Comparison of ENCODE assay signal across 37 cellular contexts in the genomic region with DNA sequence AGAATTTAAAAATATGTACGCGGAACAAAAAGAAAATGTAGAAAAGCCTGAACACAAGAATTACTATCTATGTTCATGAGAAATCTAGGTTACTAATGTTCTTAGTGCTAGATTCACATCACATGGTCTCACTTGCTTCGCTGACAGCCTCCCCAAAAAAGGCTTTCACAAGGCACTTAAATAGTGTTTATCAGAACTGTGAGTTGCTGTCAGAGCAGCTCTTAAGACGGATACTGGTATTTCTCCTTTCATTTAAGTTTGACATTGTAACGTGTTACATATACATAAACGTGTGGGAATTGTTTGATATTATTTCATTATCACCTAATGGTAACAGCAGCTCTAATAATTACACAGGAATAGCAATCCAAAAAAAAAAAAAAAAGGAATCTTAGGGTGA.
"Had no signal": no experiment of that assay in that cellular context is flagged by ENCODE, and none has a peak within 500 bp of the region (broad histone marks: within the 10 kb centered on the region; RNA-seq: fewer than 3 reads in every experiment).

No MANE protein-coding gene starts in this region.

- H3K4me3 ChIP-seq: adrenal gland, ascending aorta, body of pancreas, breast epithelium, cardiac muscle cell had no signal

- H3K27ac Mint-ChIP-seq: activated naive CD4-positive, alpha-beta T cell treated with anti-CD3 and anti-CD28 coated beads for 36 hours; activated naive CD4-positive, alpha-beta T cell treated with anti-CD3 and anti-CD28 coated beads, Interleukin-2, amount 10 ng/mL, durations not matched to agents 7 days and 5 days; activated naive CD4-positive, alpha-beta T cell treated with anti-CD3 and anti-CD28 coated beads, Interleukin-2, amount 50 U/mL, for 24 hours; activated naive CD4-positive, alpha-beta T cell treated with anti-CD3 and anti-CD28 coated beads, Interleukin-2, amount 50 U/mL, for 72 hours; activated naive CD8-positive, alpha-beta T cell; activated naive CD8-positive, alpha-beta T cell treated with anti-CD3 and anti-CD28 coated beads for 36 hours; activated naive CD8-positive, alpha-beta T cell treated with anti-CD3 and anti-CD28 coated beads, Interleukin-2, amount 10 ng/mL, durations not matched to agents 7 days and 5 days; activated naive CD8-positive, alpha-beta T cell treated with anti-CD3 and anti-CD28 coated beads, Interleukin-2, amount 50 U/mL, for 24 hours; activated T-cell treated with anti-CD3 and anti-CD28 coated beads, Interleukin-2, amount 50 U/mL, for 24 hours; activated T-cell treated with anti-CD3 and anti-CD28 coated beads, Interleukin-2, amount 50 U/mL, for 72 hours; activated T-helper 1 cell treated with anti-CD3 and anti-CD28 coated beads, Interleukin-12 subunit alpha, Interleukin-12 subunit beta, Interleukin-2, Interleukin-4 antibody, amounts not matched to agents 30 ng/mL and 10 ng/mL and 1 ng/mL, durations not matched to agents 14 hours and 24 hours and 36 hours; activated T-helper 17 cell treated with anti-CD3 and anti-CD28 coated beads, Interleukin-2, amount 50 U/mL, for 72 hours; activated T-helper 2 cell treated with anti-CD3 and anti-CD28 coated beads, Interferon-gamma antibody, Interleukin-2, Interleukin-4, amounts not matched to agents 10 μg/mL and 5 μg/mL and 100 μg/mL, durations not matched to agents 14 hours and 24 hours and 36 hours; brain had no signal

- H3K27me3 Mint-ChIP-seq: activated naive CD4-positive, alpha-beta T cell treated with anti-CD3 and anti-CD28 coated beads, Interleukin-2, amount 10 ng/mL, durations not matched to agents 7 days and 5 days; activated naive CD4-positive, alpha-beta T cell treated with anti-CD3 and anti-CD28 coated beads, Interleukin-2, amount 50 U/mL, for 24 hours; activated naive CD8-positive, alpha-beta T cell; activated naive CD8-positive, alpha-beta T cell treated with anti-CD3 and anti-CD28 coated beads for 36 hours; activated naive CD8-positive, alpha-beta T cell treated with anti-CD3 and anti-CD28 coated beads, Interleukin-2, amount 10 ng/mL, durations not matched to agents 7 days and 5 days; activated naive CD8-positive, alpha-beta T cell treated with anti-CD3 and anti-CD28 coated beads, Interleukin-2, amount 50 U/mL, for 24 hours; activated T-cell treated with anti-CD3 and anti-CD28 coated beads, Interleukin-2, amount 50 U/mL, for 24 hours; activated T-helper 17 cell treated with anti-CD3 and anti-CD28 coated beads, Interleukin-2, amount 50 U/mL, for 72 hours; brain; central memory CD8-positive, alpha-beta T cell had no signal

- ATAC-seq: activated naive CD4-positive, alpha-beta T cell treated with anti-CD3 and anti-CD28 coated beads, Interleukin-2, amount 50 U/mL, for 72 hours; activated naive CD8-positive, alpha-beta T cell treated with anti-CD3 and anti-CD28 coated beads, Interleukin-2, amount 50 U/mL, for 24 hours; activated T-cell treated with anti-CD3 and anti-CD28 coated beads, Interleukin-2, amount 50 U/mL, for 4 hours; activated T-cell treated with anti-CD3 and anti-CD28 coated beads, Interleukin-2, amount 50 U/mL, for 72 hours; activated T-helper 17 cell treated with anti-CD3 and anti-CD28 coated beads, Interleukin-2, amount 50 U/mL, for 72 hours; body of pancreas had no signal

- DNase-seq: activated effector memory CD4-positive, alpha-beta T cell treated with anti-CD3 and anti-CD28 coated beads, Interleukin-2, amount 50 U/mL, for 16 hours; activated effector memory CD4-positive, alpha-beta T cell treated with Interleukin-2 at 50 U/mL for 16 hours; activated gamma-delta T cell; activated gamma-delta T cell treated with Interleukin-2 at 50 U/mL for 16 hours; activated naive CD4-positive, alpha-beta T cell; activated naive CD4-positive, alpha-beta T cell treated with anti-CD3 and anti-CD28 coated beads for 36 hours; activated naive CD4-positive, alpha-beta T cell treated with anti-CD3 and anti-CD28 coated beads, Interleukin-2, amount 10 ng/mL, durations not matched to agents 7 days and 5 days; activated naive CD4-positive, alpha-beta T cell treated with anti-CD3 and anti-CD28 coated beads, Interleukin-2, amount 50 U/mL, for 16 hours; activated naive CD4-positive, alpha-beta T cell treated with Interleukin-2 at 50 U/mL for 16 hours; activated naive CD8-positive, alpha-beta T cell treated with anti-CD3 and anti-CD28 coated beads for 36 hours; activated naive CD8-positive, alpha-beta T cell treated with anti-CD3 and anti-CD28 coated beads, Interleukin-2, amount 10 ng/mL, durations not matched to agents 7 days and 5 days; activated naive CD8-positive, alpha-beta T cell treated with anti-CD3 and anti-CD28 coated beads, Interleukin-2, amount 50 U/mL, for 24 hours; activated T-cell treated with anti-CD3 and anti-CD28 coated beads, Interleukin-2, amount 50 U/mL, for 1 hour; activated T-cell treated with anti-CD3 and anti-CD28 coated beads, Interleukin-2, amount 50 U/mL, for 24 hours; activated T-cell treated with anti-CD3 and anti-CD28 coated beads, Interleukin-2, amount 50 U/mL, for 4 hours; activated T-cell treated with anti-CD3 and anti-CD28 coated beads, Interleukin-2, amount 50 U/mL, for 48 hours; activated T-cell treated with anti-CD3 and anti-CD28 coated beads, Interleukin-2, amount 50 U/mL, for 72 hours; adrenal gland; amniotic stem cell; amygdala; anterior cingulate cortex; aorta; body of pancreas; brain microvascular endothelial cell; central memory CD4-positive, alpha-beta T cell; cerebellar nuclear complex had no signal

- H3K36me3 Mint-ChIP-seq: activated naive CD4-positive, alpha-beta T cell treated with anti-CD3 and anti-CD28 coated beads, Interleukin-2, amount 10 ng/mL, durations not matched to agents 7 days and 5 days; activated naive CD4-positive, alpha-beta T cell treated with anti-CD3 and anti-CD28 coated beads, Interleukin-2, amount 50 U/mL, for 24 hours; activated naive CD8-positive, alpha-beta T cell; activated naive CD8-positive, alpha-beta T cell treated with anti-CD3 and anti-CD28 coated beads for 36 hours; activated naive CD8-positive, alpha-beta T cell treated with anti-CD3 and anti-CD28 coated beads, Interleukin-2, amount 10 ng/mL, durations not matched to agents 7 days and 5 days; brain had no signal

- H3K36me3 ChIP-seq: adrenal gland, ascending aorta, brain microvascular endothelial cell, breast epithelium, cardiac muscle cell had no signal

- H3K9me3 ChIP-seq: adrenal gland, ascending aorta, body of pancreas, breast epithelium had no signal

- H3K4me1 Mint-ChIP-seq: activated naive CD4-positive, alpha-beta T cell treated with anti-CD3 and anti-CD28 coated beads, Interleukin-2, amount 10 ng/mL, durations not matched to agents 7 days and 5 days; activated naive CD4-positive, alpha-beta T cell treated with anti-CD3 and anti-CD28 coated beads, Interleukin-2, amount 50 U/mL, for 24 hours; activated naive CD8-positive, alpha-beta T cell treated with anti-CD3 and anti-CD28 coated beads for 36 hours; activated naive CD8-positive, alpha-beta T cell treated with anti-CD3 and anti-CD28 coated beads, Interleukin-2, amount 10 ng/mL, durations not matched to agents 7 days and 5 days; activated naive CD8-positive, alpha-beta T cell treated with anti-CD3 and anti-CD28 coated beads, Interleukin-2, amount 50 U/mL, for 24 hours; activated T-helper 17 cell treated with anti-CD3 and anti-CD28 coated beads, Interleukin-2, amount 50 U/mL, for 72 hours; brain; central memory CD8-positive, alpha-beta T cell had no signal

- H3K27ac ChIP-seq: adrenal gland, ascending aorta, body of pancreas, brain microvascular endothelial cell, breast epithelium, cardiac muscle cell had no signal

- H3K27me3 ChIP-seq: adrenal gland, ascending aorta, body of pancreas, brain microvascular endothelial cell, breast epithelium, cardiac muscle cell had no signal

- H3K4me3 Mint-ChIP-seq: activated naive CD4-positive, alpha-beta T cell treated with anti-CD3 and anti-CD28 coated beads for 36 hours; activated naive CD4-positive, alpha-beta T cell treated with anti-CD3 and anti-CD28 coated beads, Interleukin-2, amount 10 ng/mL, durations not matched to agents 7 days and 5 days; activated naive CD4-positive, alpha-beta T cell treated with anti-CD3 and anti-CD28 coated beads, Interleukin-2, amount 50 U/mL, for 24 hours; activated naive CD8-positive, alpha-beta T cell; activated naive CD8-positive, alpha-beta T cell treated with anti-CD3 and anti-CD28 coated beads for 36 hours; activated naive CD8-positive, alpha-beta T cell treated with anti-CD3 and anti-CD28 coated beads, Interleukin-2, amount 10 ng/mL, durations not matched to agents 7 days and 5 days; activated naive CD8-positive, alpha-beta T cell treated with anti-CD3 and anti-CD28 coated beads, Interleukin-2, amount 50 U/mL, for 24 hours; activated T-cell treated with anti-CD3 and anti-CD28 coated beads, Interleukin-2, amount 50 U/mL, for 24 hours; activated T-cell treated with anti-CD3 and anti-CD28 coated beads, Interleukin-2, amount 50 U/mL, for 4 hours; activated T-cell treated with anti-CD3 and anti-CD28 coated beads, Interleukin-2, amount 50 U/mL, for 72 hours; activated T-helper 1 cell treated with anti-CD3 and anti-CD28 coated beads, Interleukin-12 subunit alpha, Interleukin-12 subunit beta, Interleukin-2, Interleukin-4 antibody, amounts not matched to agents 30 ng/mL and 10 ng/mL and 1 ng/mL, durations not matched to agents 14 hours and 24 hours and 36 hours; activated T-helper 17 cell treated with anti-CD3 and anti-CD28 coated beads, Interleukin-2, amount 50 U/mL, for 72 hours; brain; central memory CD8-positive, alpha-beta T cell had no signal
